Comparison of ENCODE assay signal across 15 cellular contexts in genomic region chr5:151060742-151061141, GRCh38. TPM values are rescaled to one million over a fixed set of nuclear protein-coding genes. Genes with fewer than 3 reads are reported as not detected.
A peak's percentile ranks its signal among the peaks of the same experiment; 100 is the strongest.
DNase-seq lines count a peak whose midpoint lies in the region; ATAC-seq, FAIRE-seq and TF ChIP-seq lines count a peak whose summit lies in the region.
"Had no signal": no experiment of that assay in that cellular context is flagged by ENCODE, and none has a peak within 500 bp of the region (broad histone marks: within the 10 kb centered on the region; RNA-seq: fewer than 3 reads in every experiment).

No MANE protein-coding gene starts in this region.

- WGBS in heart right ventricle, 2 donors, result 66 to 78% methylated on average over 6 of the region's 6 CpGs

- no peaks in the 10 kb centered on the region for H3K27me3 ChIP-seq in heart right ventricle
- H3K27me3 ChIP-seq: brain microvascular endothelial cell had no signal

- DNase-seq in T-helper 1 cell (no peak), activated B cell treated with CpG ODN at 0.5 μM for 24 hours (no peak), heart right ventricle (no peak), AML-193 (lab: John Stamatoyannopoulos, UW) (no peak), frontal cortex (ENCODE audit: low spot score in 2 of 2) (no peak), glutamatergic neuron (no peak)
- DNase-seq: brain microvascular endothelial cell; DMS79; islet precursor cell; KG1; NCI-H1930; stimulated activated CD4-positive, alpha-beta T cell treated with anti-CD3 and anti-CD28 coated beads, Interleukin-2, amount 100 ng/mL, for 24 hours had no signal

- peaks cover 31% of the 10 kb centered on the region for H3K4me1 Mint-ChIP-seq in T-helper 1 cell treated with Interleukin-12 subunit alpha and Interleukin-12 subunit beta and Interleukin-4 antibody, amounts not matched to agents 30 μg/mL and 1 μg/mL, for 36 hours (ENCODE audit: low read depth)
- H3K4me1 Mint-ChIP-seq in activated B cell treated with CpG ODN at 0.5 μM for 24 hours, result peaks cover 94% of the 10 kb centered on the region
- peaks cover 6% of the 10 kb centered on the region for H3K4me1 Mint-ChIP-seq in glutamatergic neuron (ENCODE audit: low read depth, unreplicated experiment)

- no peak overlapping the region for H3K4me3 ChIP-seq in heart right ventricle
- no peak overlapping the region for H3K4me3 ChIP-seq in skin epidermis

- H3K27ac ChIP-seq in heart right ventricle (peak overlapping the region in 9 of 10 donors; percentile 56 to 89 (median 78)), skin epidermis (peak overlapping the region in 14 of 21 experiments; percentile 1 to 72 (median 58))
- H3K27ac ChIP-seq: 22Rv1, brain microvascular endothelial cell had no signal

- FAIRE-seq in frontal cortex (lab: Jason Lieb, UNC), result no peak

- peaks cover 34 to 96% (median 68%) of the 10 kb centered on the region in 9 donors for H3K4me1 ChIP-seq in heart right ventricle

- intact Hi-C loops in activated B cell treated with CpG ODN at 0.5 μM for 24 hours (cut with micrococcal nuclease) (loop anchor here (1.0 kb wide), 5 partner anchors 8 to 302 kb away; no protein-coding TSS in a partner anchor), heart right ventricle (cut with DNase I) (loop anchor here in 1 of 10 donors (5.0 kb wide), 1 partner anchor 47 kb away; no protein-coding TSS in a partner anchor)

- peaks cover 0 to 79% (median 46%) of the 10 kb centered on the region in 9 donors for H3K36me3 ChIP-seq in heart right ventricle

- no peaks in the 10 kb centered on the region for H3K9me3 ChIP-seq in heart right ventricle

- H3K4me3 Mint-ChIP-seq in T-helper 1 cell treated with Interleukin-12 subunit alpha and Interleukin-12 subunit beta and Interleukin-4 antibody, amounts not matched to agents 30 μg/mL and 1 μg/mL, for 36 hours, result no peak overlapping the region
- H3K4me3 Mint-ChIP-seq in activated B cell treated with CpG ODN at 0.5 μM for 24 hours (peak overlapping the region; percentile 64), glutamatergic neuron (ENCODE audit: unreplicated experiment) (no peak overlapping the region)

- H3K27ac Mint-ChIP-seq in T-helper 1 cell treated with Interleukin-12 subunit alpha and Interleukin-12 subunit beta and Interleukin-4 antibody, amounts not matched to agents 30 μg/mL and 1 μg/mL, for 36 hours, result peak overlapping the region; percentile 69
- H3K27ac Mint-ChIP-seq in activated B cell treated with CpG ODN at 0.5 μM for 24 hours (peak overlapping the region; percentile 96), glutamatergic neuron (ENCODE audit: unreplicated experiment) (no peak overlapping the region)

- H3K9me3 Mint-ChIP-seq in T-helper 1 cell treated with Interleukin-12 subunit alpha and Interleukin-12 subunit beta and Interleukin-4 antibody, amounts not matched to agents 30 μg/mL and 1 μg/mL, for 36 hours, result no peaks in the 10 kb centered on the region
- H3K9me3 Mint-ChIP-seq in activated B cell treated with CpG ODN at 0.5 μM for 24 hours (no peaks in the 10 kb centered on the region), glutamatergic neuron (ENCODE audit: unreplicated experiment) (peaks cover 1% of the 10 kb centered on the region)

- no peaks in the 10 kb centered on the region for H3K27me3 Mint-ChIP-seq in T-helper 1 cell treated with Interleukin-12 subunit alpha and Interleukin-12 subunit beta and Interleukin-4 antibody, amounts not matched to agents 30 μg/mL and 1 μg/mL, for 36 hours (ENCODE audit: low read depth)
- no peaks in the 10 kb centered on the region for H3K27me3 Mint-ChIP-seq in activated B cell treated with CpG ODN at 0.5 μM for 24 hours
- H3K27me3 Mint-ChIP-seq in glutamatergic neuron (ENCODE audit: unreplicated experiment), result peaks cover 9% of the 10 kb centered on the region

- peaks cover 35% of the 10 kb centered on the region for H3K36me3 Mint-ChIP-seq in T-helper 1 cell treated with Interleukin-12 subunit alpha and Interleukin-12 subunit beta and Interleukin-4 antibody, amounts not matched to agents 30 μg/mL and 1 μg/mL, for 36 hours (ENCODE audit: low read depth)
- H3K36me3 Mint-ChIP-seq in activated B cell treated with CpG ODN at 0.5 μM for 24 hours (ENCODE audit: low read depth) (peaks cover 98% of the 10 kb centered on the region), glutamatergic neuron (ENCODE audit: unreplicated experiment) (peaks cover 1% of the 10 kb centered on the region)

- no peak for TF ChIP-seq CTCF in activated B cell treated with CpG ODN at 0.5 μM for 24 hours (IDR thresholded peaks at IDR 0.05)
- no peak for TF ChIP-seq CTCF in heart right ventricle (IDR thresholded peaks at IDR 0.05)
- no peak for TF ChIP-seq CTCF in glutamatergic neuron (IDR thresholded peaks at IDR 0.05; ENCODE audit: partially characterized antibody, unreplicated experiment)

- ATAC-seq in activated B cell treated with CpG ODN at 0.5 μM for 24 hours (ENCODE audit: low read depth), result no peak
- ATAC-seq in heart right ventricle, result peak in 1 of 8 donors; percentile 32

- CTCF ChIA-PET in activated B cell treated with CpG ODN at 0.5 μM for 24 hours (lab: Charles Lee), result interaction anchor here (0.5 to 16.2 kb wide), 4 partner anchors 51 to 238 kb away, joined by 3 to 625 read pairs (median 4); no protein-coding TSS in a partner anchor

- POLR2A ChIA-PET in activated B cell treated with CpG ODN at 0.5 μM for 24 hours (lab: Charles Lee), result interaction anchor here (0.7 to 8.2 kb wide), 20 partner anchors 8 to 197 kb away, joined by 3 to 215 read pairs (median 5); partner anchors contain the start of genes CCDC69, GM2A and TNIP1

RNA-seq across cellular contexts. Expression of gene TNIP1, which starts 20.1 kb away (rescaled TPM):
- total RNA-seq in activated B cell treated with CpG ODN at 0.5 μM for 24 hours, result 506 and 512 TPM in 2 replicates
- total RNA-seq in heart right ventricle, result 100 to 1,000 TPM; 113 to 130 (median 125) TPM
- polyA plus RNA-seq in heart right ventricle, result 10 to 100 TPM; 63.8 to 78.1 TPM
- total RNA-seq in frontal cortex, result 15.1 TPM
- total RNA-seq in glutamatergic neuron (ENCODE audit: unreplicated experiment), result 34.1 TPM

RNA-seq across cellular contexts. Expression of gene GPX3, which starts 40.4 kb away (rescaled TPM):
- total RNA-seq in activated B cell treated with CpG ODN at 0.5 μM for 24 hours (0.18 and 0.76 TPM in 2 replicates), heart right ventricle (100 to 1,000 TPM; 208 to 990 (median 601) TPM), frontal cortex (4.1 TPM), glutamatergic neuron (ENCODE audit: unreplicated experiment) (20.4 TPM)
- 1,000 to 10,000 TPM; 1,059 to 1,234 TPM for polyA plus RNA-seq in heart right ventricle
